In the genomic region with DNA sequence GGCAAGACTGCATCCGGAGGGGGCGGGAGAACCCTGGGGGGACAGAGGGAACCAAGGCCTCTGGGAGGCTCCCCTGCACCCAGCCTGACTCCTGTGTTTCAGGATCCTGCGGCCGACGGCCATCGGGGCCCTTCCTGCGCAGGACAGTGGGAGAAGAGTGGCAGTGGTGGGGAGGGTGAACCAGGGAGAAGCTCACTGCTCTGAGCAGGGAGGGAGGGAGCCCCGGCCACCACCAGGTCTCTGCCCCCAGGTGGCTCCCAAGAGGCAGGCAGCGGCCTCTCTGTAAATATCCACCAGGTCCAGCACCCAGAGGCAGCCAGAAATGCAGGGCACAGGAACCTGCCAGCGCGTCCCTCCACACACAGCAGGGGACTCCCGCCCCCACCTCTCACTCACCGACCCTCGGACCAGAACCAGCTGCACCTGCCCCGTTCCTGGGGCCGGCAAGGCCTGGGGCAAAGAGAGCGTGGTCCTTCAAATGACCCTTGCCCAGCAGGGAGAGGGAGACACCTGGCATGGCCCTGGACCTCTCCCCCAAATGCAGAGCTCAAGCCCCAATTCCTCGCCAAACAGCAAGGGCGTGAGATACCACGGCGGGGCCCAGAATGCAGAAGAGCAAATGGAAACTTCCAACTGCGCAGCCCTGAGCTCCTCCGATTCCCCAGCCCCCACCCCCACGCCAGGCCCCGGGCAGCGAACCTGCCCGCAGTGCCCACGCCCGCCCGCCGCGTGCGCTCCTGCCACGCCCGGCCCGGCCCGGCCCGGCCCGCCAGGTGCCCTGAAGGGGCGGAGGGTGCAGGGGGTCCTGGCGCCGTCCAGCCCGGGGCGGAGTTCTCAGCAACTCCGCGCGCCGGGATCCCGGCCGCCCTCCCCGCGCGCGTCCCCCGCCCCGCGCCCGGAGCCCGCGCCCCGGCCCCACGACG, we compare ENCODE assay signal across 1 cellular context.
A peak's percentile ranks its signal among the peaks of the same experiment; 100 is the strongest.
TF ChIP-seq lines count a peak whose summit lies in the region.

No MANE protein-coding gene starts in this region.

TF ChIP-seq in HepG2, 621 proteins besides CTCF, POLR2A, EP300 and RAD21 (continued from another document and continues in another):
- TF ChIP-seq PAWR (CRISPR knock-in tag; IDR thresholded peaks at IDR 0.05; ENCODE audit: borderline replicate concordance) (no peak), TMF1 (CRISPR knock-in tag; IDR thresholded peaks at IDR 0.05; ENCODE audit: low read depth) (no peak), MTF2 (CRISPR knock-in tag; IDR thresholded peaks at IDR 0.05; ENCODE audit: borderline replicate concordance) (peak; percentile 66; the same call in 1 of the 2 replicates), GPN1 (CRISPR knock-in tag; IDR thresholded peaks at IDR 0.05; ENCODE audit: borderline replicate concordance) (no peak), ZNF768 (CRISPR knock-in tag; IDR thresholded peaks at IDR 0.05) (peak; percentile 73; the same call in 1 of the 2 replicates), ZNF121 (CRISPR knock-in tag; IDR thresholded peaks at IDR 0.05) (0 out of 2 replicates have a peak, but pooled peaks have one; percentile 9), ZNF678 (CRISPR knock-in tag; IDR thresholded peaks at IDR 0.05) (no peak), MBNL3 (CRISPR knock-in tag; conservative IDR thresholded peaks at IDR 0.05) (no peak), ZNF615 (CRISPR knock-in tag; IDR thresholded peaks at IDR 0.05; ENCODE audit: borderline replicate concordance) (no peak), ZSCAN30 (CRISPR knock-in tag; IDR thresholded peaks at IDR 0.05) (no peak), MBD4 (IDR thresholded peaks at IDR 0.05; ENCODE audit: borderline replicate concordance, low read length) (no peak), RXRA (CRISPR knock-in tag; IDR thresholded peaks at IDR 0.05) (no peak), SRSF9 (IDR thresholded peaks at IDR 0.05; ENCODE audit: borderline replicate concordance, insufficient read depth, low read depth, low read length, poor library complexity, severe bottlenecking) (no peak), ZC3H4 (CRISPR knock-in tag; IDR thresholded peaks at IDR 0.05; ENCODE audit: borderline replicate concordance) (no peak), POLR2G (IDR thresholded peaks at IDR 0.05; ENCODE audit: low read depth, low read length) (no peak), ETV5 (CRISPR knock-in tag; IDR thresholded peaks at IDR 0.05; ENCODE audit: borderline replicate concordance) (no peak), NFIC (IDR thresholded peaks at IDR 0.05; ENCODE audit: low read length) (no peak), ZIK1 (CRISPR knock-in tag; IDR thresholded peaks at IDR 0.05; ENCODE audit: borderline replicate concordance, low read depth) (no peak), BHLHE40 (IDR thresholded peaks at IDR 0.05; ENCODE audit: low read length) (no peak), CENPT (CRISPR knock-in tag; IDR thresholded peaks at IDR 0.05; ENCODE audit: low read depth) (no peak)
- TF ChIP-seq, protein P1, sequence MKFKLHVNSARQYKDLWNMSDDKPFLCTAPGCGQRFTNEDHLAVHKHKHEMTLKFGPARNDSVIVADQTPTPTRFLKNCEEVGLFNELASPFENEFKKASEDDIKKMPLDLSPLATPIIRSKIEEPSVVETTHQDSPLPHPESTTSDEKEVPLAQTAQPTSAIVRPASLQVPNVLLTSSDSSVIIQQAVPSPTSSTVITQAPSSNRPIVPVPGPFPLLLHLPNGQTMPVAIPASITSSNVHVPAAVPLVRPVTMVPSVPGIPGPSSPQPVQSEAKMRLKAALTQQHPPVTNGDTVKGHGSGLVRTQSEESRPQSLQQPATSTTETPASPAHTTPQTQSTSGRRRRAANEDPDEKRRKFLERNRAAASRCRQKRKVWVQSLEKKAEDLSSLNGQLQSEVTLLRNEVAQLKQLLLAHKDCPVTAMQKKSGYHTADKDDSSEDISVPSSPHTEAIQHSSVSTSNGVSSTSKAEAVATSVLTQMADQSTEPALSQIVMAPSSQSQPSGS (CRISPR knock-in tag; IDR thresholded peaks at IDR 0.05) = no peak
- TF ChIP-seq, protein P2, sequence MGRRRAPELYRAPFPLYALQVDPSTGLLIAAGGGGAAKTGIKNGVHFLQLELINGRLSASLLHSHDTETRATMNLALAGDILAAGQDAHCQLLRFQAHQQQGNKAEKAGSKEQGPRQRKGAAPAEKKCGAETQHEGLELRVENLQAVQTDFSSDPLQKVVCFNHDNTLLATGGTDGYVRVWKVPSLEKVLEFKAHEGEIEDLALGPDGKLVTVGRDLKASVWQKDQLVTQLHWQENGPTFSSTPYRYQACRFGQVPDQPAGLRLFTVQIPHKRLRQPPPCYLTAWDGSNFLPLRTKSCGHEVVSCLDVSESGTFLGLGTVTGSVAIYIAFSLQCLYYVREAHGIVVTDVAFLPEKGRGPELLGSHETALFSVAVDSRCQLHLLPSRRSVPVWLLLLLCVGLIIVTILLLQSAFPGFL (CRISPR knock-in tag; IDR thresholded peaks at IDR 0.05) = no peak
- TF ChIP-seq, protein P3, sequence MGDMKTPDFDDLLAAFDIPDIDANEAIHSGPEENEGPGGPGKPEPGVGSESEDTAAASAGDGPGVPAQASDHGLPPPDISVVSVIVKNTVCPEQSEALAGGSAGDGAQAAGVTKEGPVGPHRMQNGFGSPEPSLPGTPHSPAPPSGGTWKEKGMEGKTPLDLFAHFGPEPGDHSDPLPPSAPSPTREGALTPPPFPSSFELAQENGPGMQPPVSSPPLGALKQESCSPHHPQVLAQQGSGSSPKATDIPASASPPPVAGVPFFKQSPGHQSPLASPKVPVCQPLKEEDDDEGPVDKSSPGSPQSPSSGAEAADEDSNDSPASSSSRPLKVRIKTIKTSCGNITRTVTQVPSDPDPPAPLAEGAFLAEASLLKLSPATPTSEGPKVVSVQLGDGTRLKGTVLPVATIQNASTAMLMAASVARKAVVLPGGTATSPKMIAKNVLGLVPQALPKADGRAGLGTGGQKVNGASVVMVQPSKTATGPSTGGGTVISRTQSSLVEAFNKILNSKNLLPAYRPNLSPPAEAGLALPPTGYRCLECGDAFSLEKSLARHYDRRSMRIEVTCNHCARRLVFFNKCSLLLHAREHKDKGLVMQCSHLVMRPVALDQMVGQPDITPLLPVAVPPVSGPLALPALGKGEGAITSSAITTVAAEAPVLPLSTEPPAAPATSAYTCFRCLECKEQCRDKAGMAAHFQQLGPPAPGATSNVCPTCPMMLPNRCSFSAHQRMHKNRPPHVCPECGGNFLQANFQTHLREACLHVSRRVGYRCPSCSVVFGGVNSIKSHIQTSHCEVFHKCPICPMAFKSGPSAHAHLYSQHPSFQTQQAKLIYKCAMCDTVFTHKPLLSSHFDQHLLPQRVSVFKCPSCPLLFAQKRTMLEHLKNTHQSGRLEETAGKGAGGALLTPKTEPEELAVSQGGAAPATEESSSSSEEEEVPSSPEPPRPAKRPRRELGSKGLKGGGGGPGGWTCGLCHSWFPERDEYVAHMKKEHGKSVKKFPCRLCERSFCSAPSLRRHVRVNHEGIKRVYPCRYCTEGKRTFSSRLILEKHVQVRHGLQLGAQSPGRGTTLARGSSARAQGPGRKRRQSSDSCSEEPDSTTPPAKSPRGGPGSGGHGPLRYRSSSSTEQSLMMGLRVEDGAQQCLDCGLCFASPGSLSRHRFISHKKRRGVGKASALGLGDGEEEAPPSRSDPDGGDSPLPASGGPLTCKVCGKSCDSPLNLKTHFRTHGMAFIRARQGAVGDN (CRISPR knock-in tag; IDR thresholded peaks at IDR 0.05) = 0 out of 2 replicates have a peak, but pooled peaks have one; percentile 34
- TF ChIP-seq, protein P4, sequence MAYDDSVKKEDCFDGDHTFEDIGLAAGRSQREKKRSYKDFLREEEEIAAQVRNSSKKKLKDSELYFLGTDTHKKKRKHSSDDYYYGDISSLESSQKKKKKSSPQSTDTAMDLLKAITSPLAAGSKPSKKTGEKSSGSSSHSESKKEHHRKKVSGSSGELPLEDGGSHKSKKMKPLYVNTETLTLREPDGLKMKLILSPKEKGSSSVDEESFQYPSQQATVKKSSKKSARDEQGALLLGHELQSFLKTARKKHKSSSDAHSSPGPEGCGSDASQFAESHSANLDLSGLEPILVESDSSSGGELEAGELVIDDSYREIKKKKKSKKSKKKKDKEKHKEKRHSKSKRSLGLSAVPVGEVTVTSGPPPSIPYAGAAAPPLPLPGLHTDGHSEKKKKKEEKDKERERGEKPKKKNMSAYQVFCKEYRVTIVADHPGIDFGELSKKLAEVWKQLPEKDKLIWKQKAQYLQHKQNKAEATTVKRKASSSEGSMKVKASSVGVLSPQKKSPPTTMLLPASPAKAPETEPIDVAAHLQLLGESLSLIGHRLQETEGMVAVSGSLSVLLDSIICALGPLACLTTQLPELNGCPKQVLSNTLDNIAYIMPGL (CRISPR knock-in tag; IDR thresholded peaks at IDR 0.05; ENCODE audit: borderline replicate concordance in 1 of 2, low read depth in 1 of 2) = no peak
- TF ChIP-seq, protein P5, sequence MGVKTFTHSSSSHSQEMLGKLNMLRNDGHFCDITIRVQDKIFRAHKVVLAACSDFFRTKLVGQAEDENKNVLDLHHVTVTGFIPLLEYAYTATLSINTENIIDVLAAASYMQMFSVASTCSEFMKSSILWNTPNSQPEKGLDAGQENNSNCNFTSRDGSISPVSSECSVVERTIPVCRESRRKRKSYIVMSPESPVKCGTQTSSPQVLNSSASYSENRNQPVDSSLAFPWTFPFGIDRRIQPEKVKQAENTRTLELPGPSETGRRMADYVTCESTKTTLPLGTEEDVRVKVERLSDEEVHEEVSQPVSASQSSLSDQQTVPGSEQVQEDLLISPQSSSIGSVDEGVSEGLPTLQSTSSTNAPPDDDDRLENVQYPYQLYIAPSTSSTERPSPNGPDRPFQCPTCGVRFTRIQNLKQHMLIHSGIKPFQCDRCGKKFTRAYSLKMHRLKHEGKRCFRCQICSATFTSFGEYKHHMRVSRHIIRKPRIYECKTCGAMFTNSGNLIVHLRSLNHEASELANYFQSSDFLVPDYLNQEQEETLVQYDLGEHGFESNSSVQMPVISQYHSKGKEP (CRISPR knock-in tag; IDR thresholded peaks at IDR 0.05) = no peak
- TF ChIP-seq, protein P6, sequence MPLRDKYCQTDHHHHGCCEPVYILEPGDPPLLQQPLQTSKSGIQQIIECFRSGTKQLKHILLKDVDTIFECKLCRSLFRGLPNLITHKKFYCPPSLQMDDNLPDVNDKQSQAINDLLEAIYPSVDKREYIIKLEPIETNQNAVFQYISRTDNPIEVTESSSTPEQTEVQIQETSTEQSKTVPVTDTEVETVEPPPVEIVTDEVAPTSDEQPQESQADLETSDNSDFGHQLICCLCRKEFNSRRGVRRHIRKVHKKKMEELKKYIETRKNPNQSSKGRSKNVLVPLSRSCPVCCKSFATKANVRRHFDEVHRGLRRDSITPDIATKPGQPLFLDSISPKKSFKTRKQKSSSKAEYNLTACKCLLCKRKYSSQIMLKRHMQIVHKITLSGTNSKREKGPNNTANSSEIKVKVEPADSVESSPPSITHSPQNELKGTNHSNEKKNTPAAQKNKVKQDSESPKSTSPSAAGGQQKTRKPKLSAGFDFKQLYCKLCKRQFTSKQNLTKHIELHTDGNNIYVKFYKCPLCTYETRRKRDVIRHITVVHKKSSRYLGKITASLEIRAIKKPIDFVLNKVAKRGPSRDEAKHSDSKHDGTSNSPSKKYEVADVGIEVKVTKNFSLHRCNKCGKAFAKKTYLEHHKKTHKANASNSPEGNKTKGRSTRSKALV (CRISPR knock-in tag; IDR thresholded peaks at IDR 0.05) = peak; percentile 46; the same call in 1 of the 2 replicates
- TF ChIP-seq, protein P7, sequence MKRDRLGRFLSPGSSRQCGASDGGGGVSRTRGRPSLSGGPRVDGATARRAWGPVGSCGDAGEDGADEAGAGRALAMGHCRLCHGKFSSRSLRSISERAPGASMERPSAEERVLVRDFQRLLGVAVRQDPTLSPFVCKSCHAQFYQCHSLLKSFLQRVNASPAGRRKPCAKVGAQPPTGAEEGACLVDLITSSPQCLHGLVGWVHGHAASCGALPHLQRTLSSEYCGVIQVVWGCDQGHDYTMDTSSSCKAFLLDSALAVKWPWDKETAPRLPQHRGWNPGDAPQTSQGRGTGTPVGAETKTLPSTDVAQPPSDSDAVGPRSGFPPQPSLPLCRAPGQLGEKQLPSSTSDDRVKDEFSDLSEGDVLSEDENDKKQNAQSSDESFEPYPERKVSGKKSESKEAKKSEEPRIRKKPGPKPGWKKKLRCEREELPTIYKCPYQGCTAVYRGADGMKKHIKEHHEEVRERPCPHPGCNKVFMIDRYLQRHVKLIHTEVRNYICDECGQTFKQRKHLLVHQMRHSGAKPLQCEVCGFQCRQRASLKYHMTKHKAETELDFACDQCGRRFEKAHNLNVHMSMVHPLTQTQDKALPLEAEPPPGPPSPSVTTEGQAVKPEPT (CRISPR knock-in tag; IDR thresholded peaks at IDR 0.05; ENCODE audit: low read depth) = no peak
- TF ChIP-seq, protein P8, sequence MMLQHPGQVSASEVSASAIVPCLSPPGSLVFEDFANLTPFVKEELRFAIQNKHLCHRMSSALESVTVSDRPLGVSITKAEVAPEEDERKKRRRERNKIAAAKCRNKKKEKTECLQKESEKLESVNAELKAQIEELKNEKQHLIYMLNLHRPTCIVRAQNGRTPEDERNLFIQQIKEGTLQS (CRISPR knock-in tag; IDR thresholded peaks at IDR 0.05) = no peak
- TF ChIP-seq, protein P9, sequence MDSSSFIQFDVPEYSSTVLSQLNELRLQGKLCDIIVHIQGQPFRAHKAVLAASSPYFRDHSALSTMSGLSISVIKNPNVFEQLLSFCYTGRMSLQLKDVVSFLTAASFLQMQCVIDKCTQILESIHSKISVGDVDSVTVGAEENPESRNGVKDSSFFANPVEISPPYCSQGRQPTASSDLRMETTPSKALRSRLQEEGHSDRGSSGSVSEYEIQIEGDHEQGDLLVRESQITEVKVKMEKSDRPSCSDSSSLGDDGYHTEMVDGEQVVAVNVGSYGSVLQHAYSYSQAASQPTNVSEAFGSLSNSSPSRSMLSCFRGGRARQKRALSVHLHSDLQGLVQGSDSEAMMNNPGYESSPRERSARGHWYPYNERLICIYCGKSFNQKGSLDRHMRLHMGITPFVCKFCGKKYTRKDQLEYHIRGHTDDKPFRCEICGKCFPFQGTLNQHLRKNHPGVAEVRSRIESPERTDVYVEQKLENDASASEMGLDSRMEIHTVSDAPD (CRISPR knock-in tag; IDR thresholded peaks at IDR 0.05) = no peak
- TF ChIP-seq, protein P10, sequence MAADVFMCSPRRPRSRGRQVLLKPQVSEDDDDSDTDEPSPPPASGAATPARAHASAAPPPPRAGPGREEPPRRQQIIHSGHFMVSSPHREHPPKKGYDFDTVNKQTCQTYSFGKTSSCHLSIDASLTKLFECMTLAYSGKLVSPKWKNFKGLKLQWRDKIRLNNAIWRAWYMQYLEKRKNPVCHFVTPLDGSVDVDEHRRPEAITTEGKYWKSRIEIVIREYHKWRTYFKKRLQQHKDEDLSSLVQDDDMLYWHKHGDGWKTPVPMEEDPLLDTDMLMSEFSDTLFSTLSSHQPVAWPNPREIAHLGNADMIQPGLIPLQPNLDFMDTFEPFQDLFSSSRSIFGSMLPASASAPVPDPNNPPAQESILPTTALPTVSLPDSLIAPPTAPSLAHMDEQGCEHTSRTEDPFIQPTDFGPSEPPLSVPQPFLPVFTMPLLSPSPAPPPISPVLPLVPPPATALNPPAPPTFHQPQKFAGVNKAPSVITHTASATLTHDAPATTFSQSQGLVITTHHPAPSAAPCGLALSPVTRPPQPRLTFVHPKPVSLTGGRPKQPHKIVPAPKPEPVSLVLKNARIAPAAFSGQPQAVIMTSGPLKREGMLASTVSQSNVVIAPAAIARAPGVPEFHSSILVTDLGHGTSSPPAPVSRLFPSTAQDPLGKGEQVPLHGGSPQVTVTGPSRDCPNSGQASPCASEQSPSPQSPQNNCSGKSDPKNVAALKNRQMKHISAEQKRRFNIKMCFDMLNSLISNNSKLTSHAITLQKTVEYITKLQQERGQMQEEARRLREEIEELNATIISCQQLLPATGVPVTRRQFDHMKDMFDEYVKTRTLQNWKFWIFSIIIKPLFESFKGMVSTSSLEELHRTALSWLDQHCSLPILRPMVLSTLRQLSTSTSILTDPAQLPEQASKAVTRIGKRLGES (CRISPR knock-in tag; IDR thresholded peaks at IDR 0.05; ENCODE audit: borderline replicate concordance) = no peak
